ENCODE assay signal across 14 cellular contexts in the genomic region with DNA sequence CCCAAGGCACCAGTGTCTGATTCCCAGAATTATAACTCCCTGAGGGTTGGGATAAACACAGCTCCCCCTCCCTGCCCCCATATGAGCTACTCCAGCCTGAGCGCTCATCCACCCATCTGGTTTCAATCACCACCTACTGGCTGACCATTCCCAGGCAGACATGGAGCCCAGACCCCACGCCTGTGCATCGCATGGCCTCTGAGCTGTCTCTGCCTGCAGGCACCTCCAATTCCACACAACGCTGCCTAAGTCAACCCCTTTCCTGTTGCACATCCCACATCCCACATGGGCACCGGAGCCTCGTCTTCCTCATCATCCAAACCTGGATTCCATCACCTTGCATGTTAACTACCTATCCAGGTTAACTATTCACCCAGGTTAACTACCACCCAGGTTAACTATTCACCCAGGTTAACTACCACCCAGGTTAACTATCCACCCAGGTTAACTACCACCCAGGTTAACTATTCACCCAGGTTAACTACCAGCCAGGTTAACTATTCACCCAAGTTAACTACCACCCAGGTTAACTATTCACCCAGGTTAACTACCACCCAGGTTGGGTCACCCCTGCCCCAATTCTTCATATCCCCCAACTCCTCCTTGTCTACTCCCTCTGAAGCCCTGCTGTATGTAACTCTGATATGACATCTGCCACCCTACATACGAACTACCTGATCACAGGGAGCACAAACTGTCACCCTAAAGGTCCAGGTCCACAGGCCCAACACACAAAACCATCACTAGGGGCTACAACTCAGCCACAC. TPM values are rescaled to one million over a fixed set of nuclear protein-coding genes. Genes with fewer than 3 reads are reported as not detected.
DNase-seq lines count a peak whose midpoint lies in the region; ATAC-seq, FAIRE-seq and TF ChIP-seq lines count a peak whose summit lies in the region.
"Had no signal": no experiment of that assay in that cellular context is flagged by ENCODE, and none has a peak within 500 bp of the region (broad histone marks: within the 10 kb centered on the region; RNA-seq: fewer than 3 reads in every experiment).

No MANE protein-coding gene starts in this region.

- no peak for TF ChIP-seq POLR2A in GM12891 (IDR thresholded peaks at IDR 0.05; ENCODE audit: low read depth, low read length)
- no peak for TF ChIP-seq POLR2A in erythroblast (IDR thresholded peaks at IDR 0.05; ENCODE audit: low read length)

- DNase-seq in HFF-Myc (ENCODE audit: extremely low read depth, low read depth) (peak; percentile 12), SK-N-DZ (ENCODE audit: low spot score) (peak; percentile 49), kidney tubule cell (ENCODE audit: low spot score) (peak; percentile 62), middle frontal gyrus (ENCODE audit: extremely low spot score, low spot score) (no peak), GM12891 (ENCODE audit: insufficient read length, low spot score) (no peak), erythroblast (lab: John Stamatoyannopoulos, UW) (no peak)
- DNase-seq: GM23248, MG63, NCI-H1092 treated with DMSO at 0.1 percent for 48 hours, NCI-H1694 treated with DMSO at 0.1 percent for 48 hours, NCI-H446 treated with DMSO at 0.1 percent for 48 hours, SJCRH30 had no signal

- H3K4me3 ChIP-seq in HFF-Myc (replicated peaks; ENCODE audit: low read depth, low read length) = no peak overlapping the region
- H3K4me3 ChIP-seq: GM12878, GM23248, MG63, SJCRH30 had no signal

- no peak for FAIRE-seq in GM12891 (lab: Jason Lieb, UNC)
- FAIRE-seq: GM12878 had no signal

- no peak for TF ChIP-seq CTCF in HFF-Myc (IDR thresholded peaks at IDR 0.05; ENCODE audit: low read depth, low read length, missing control alignments)

- no peak for ATAC-seq in GM21423 (IDR thresholded peaks at IDR 0.05; ENCODE audit: unreplicated experiment)
- ATAC-seq: GM12878 had no signal

TF ChIP-seq in GM12891, 5 proteins besides CTCF, POLR2A, EP300 and RAD21:
- no peak for TF ChIP-seq POU2F2 (IDR thresholded peaks at IDR 0.05; ENCODE audit: low read depth, low read length)
TF ChIP-seq in GM12891: peak in this region for 0.

RNA-seq across cellular contexts. Expression of gene TEX51, which starts 47.8 kb away (rescaled TPM):
- not detected in 2 replicates for polyA plus RNA-seq in SK-N-DZ (2014; cell fraction: cytosol; rRNA removed)
- polyA plus RNA-seq in SK-N-DZ (2014; cell fraction: nucleus; rRNA removed) = not detected in 2 replicates
- polyA plus RNA-seq in GM12891 (2012; ENCODE audit: low read depth, missing spikeins) = not detected
- polyA plus RNA-seq: GM12878, GM23248 had no signal

Comparison
In these comparisons a context has a peak if more than half of its experiments do, and no peak if none do; other contexts are left out.
1. DNase-seq: peak in HFF-Myc (single experiment), SK-N-DZ (single experiment) and kidney tubule cell (single experiment); none in middle frontal gyrus (single experiment), GM12891 (single experiment) and erythroblast (0 of 2).